In the genomic region with DNA sequence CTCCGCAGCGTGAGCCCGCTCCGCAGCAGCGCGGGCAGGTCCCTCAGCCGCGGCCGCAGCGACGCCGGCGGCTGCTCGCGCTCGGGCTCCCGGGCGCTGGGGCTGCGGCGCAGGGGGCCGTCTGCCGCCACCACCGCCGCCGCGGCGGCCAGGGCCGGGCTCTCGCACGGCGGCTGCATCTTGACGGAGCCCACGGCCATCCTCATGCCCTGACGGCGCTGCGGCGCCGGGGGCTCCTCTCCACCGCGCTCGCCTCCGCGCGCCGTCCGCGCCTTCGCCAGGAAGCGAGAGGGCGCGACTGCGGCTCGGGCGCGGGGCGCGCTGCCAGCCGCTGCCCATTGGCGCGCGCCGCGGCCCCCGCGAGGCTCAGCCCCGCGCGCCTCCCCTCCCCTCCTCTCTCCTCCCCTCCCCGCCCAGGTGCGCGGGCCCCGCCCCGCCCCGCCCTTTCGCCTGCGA, we compare ENCODE assay signal across 8 cellular contexts. TPM values are rescaled to one million over a fixed set of nuclear protein-coding genes. Genes with fewer than 3 reads are reported as not detected.
DNase-seq lines count a peak whose midpoint lies in the region; ATAC-seq and TF ChIP-seq lines count a peak whose summit lies in the region.

A gene with protein sequence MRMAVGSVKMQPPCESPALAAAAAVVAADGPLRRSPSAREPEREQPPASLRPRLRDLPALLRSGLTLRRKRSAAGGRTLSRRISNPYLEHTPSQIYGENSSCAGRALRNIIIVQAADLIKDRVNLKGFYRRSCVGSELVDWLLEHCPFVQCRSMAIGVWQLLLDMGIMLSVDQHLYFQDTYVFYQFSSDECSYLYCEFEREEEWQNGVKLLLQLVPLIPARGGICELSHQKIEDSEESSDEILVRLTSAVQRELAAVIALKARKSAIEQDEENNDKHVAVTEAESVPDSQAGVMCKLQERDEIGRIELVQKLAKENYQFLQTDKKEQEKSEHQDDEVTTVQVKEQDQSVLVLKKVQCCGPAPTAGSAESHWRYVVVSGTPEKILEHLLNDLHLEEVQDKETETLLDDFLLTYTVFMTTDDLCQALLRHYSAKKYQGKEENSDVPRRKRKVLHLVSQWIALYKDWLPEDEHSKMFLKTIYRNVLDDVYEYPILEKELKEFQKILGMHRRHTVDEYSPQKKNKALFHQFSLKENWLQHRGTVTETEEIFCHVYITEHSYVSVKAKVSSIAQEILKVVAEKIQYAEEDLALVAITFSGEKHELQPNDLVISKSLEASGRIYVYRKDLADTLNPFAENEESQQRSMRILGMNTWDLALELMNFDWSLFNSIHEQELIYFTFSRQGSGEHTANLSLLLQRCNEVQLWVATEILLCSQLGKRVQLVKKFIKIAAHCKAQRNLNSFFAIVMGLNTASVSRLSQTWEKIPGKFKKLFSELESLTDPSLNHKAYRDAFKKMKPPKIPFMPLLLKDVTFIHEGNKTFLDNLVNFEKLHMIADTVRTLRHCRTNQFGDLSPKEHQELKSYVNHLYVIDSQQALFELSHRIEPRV (minus strand): TSS at position 300 of the 456 bp plus-strand sequence. CDS start 94 bp downstream, at position 206.

- H3K4me1 Mint-ChIP-seq in effector memory CD8-positive, alpha-beta T cell (ENCODE audit: low read depth in 2 of 2) = peaks cover 0 to 5% of the 10 kb centered on the region in 2 donors

- no peak within 1 kb of the TSS for H3K27ac ChIP-seq in OCI-LY3 (ENCODE audit: low read length)

- H3K36me3 Mint-ChIP-seq in effector memory CD8-positive, alpha-beta T cell (ENCODE audit: insufficient read depth) = no peaks in the 10 kb centered on the region

- H3K9ac ChIP-seq in OCI-LY3 (ENCODE audit: low read length) = peak within 1 kb of the TSS; percentile 48

- no peak within 1 kb of the TSS for H3K27ac Mint-ChIP-seq in effector memory CD8-positive, alpha-beta T cell

- H3K9me3 ChIP-seq in OCI-LY3 (ENCODE audit: insufficient read depth, low read length) (no peaks in the 10 kb centered on the region), mononuclear cell (ENCODE audit: low read depth, low read length) (no peaks in the 10 kb centered on the region)

- 0 out of 2 replicates have a peak within 1 kb of the TSS, but pooled peaks have one; percentile 64 for H2AFZ ChIP-seq in OCI-LY3 (ENCODE audit: low read depth, low read length)

- H3K27me3 Mint-ChIP-seq in effector memory CD8-positive, alpha-beta T cell = peaks cover 43 to 55% of the 10 kb centered on the region in 2 donors

- no peaks in the 10 kb centered on the region; the same call in 1 of the 2 replicates for H3K27me3 ChIP-seq in OCI-LY3 (ENCODE audit: low read depth, low read length)
- peaks cover 25% of the 10 kb centered on the region for H3K27me3 ChIP-seq in mononuclear cell (ENCODE audit: insufficient read depth, low read length)

- H3K9me3 Mint-ChIP-seq in effector memory CD8-positive, alpha-beta T cell = peaks cover 0 to 6% of the 10 kb centered on the region in 2 donors

- H3K36me3 ChIP-seq in OCI-LY3 (replicated peaks; ENCODE audit: low read depth, low read length) = peaks cover 2% of the 10 kb centered on the region

- H3K4me1 ChIP-seq in OCI-LY3 (ENCODE audit: low read length) (peaks cover 3% of the 10 kb centered on the region; the same call in 1 of the 2 replicates), mononuclear cell (ENCODE audit: insufficient read depth, low read length) (peaks cover 3% of the 10 kb centered on the region)

- H3K4me3 Mint-ChIP-seq in effector memory CD8-positive, alpha-beta T cell = peak within 1 kb of the TSS; percentile 73 to 81

- ATAC-seq in GM18511 (IDR thresholded peaks at IDR 0.05; ENCODE audit: unreplicated experiment) (peak; percentile 58), HG03108 (IDR thresholded peaks at IDR 0.05; ENCODE audit: unreplicated experiment) (peak; percentile 52)
- ATAC-seq in effector memory CD8-positive, alpha-beta T cell (replicated peaks) = peak; percentile 58

- peak within 1 kb of the TSS; percentile 97 for H3K4me2 ChIP-seq in OCI-LY3 (ENCODE audit: low read length)

- no peak for TF ChIP-seq CTCF in OCI-LY3 (IDR thresholded peaks at IDR 0.05; ENCODE audit: low read depth, low read length)

- DNase-seq in AG08396 (ENCODE audit: low spot score) = peak; percentile 36
- DNase-seq in effector memory CD8-positive, alpha-beta T cell = no peak
- DNase-seq in pons (ENCODE audit: low spot score) = no peak
- DNase-seq in NCI-H187 treated with DMSO at 0.1 percent for 48 hours (lab: John Stamatoyannopoulos, UW) = no peak

- H3K4me3 ChIP-seq in OCI-LY3 (ENCODE audit: low read length) = peak within 1 kb of the TSS; percentile 84
- peak within 1 kb of the TSS; percentile 15 for H3K4me3 ChIP-seq in mononuclear cell (ENCODE audit: low read length)

- no peaks in the 10 kb centered on the region for H4K20me1 ChIP-seq in OCI-LY3 (ENCODE audit: insufficient read depth, low read length)

- no peaks in the 10 kb centered on the region for H3K79me2 ChIP-seq in OCI-LY3 (ENCODE audit: low read length)

RNA-seq across cellular contexts. Expression of the gene that starts here (rescaled TPM):
- total RNA-seq in mononuclear cell = 0.63 TPM
